ENCODE assay signal across 25 cellular contexts in the genomic region with DNA sequence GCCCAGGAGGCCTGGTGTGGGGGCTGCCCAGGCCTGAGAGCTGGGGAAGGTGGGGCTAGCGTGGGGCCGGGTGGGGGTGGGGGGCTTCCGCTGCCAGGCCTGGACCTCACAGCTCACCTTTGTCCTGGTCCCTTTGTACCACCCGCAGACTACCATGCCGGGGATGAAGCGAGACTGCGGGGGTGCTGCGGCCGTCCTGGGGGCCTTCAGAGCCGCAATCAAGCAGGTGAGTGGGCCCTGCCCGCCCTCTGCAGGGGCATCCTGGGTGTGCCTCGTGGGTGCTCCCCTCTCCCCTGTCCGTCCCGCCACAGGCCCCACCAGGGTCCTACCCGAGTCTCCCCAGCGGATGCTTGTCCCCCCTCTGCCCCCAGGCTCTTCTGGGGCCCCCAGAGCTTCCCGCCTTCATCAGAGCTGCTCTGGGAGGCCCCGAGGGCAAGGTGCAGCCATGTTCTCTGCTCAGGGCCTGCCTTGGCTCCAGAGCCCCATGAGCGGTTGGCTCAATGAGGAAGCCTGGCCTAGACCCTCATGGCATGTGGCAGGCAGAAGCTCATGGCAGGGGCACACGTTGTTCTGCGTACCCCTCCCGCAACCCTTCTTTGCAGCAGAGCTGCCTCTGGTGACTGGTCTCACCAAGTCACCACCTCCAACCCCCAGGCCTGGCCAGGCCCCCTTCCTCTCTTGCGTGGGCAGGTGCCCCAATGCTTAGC. TPM values are rescaled to one million over a fixed set of nuclear protein-coding genes. Genes with fewer than 3 reads are reported as not detected.
DNase-seq lines count a peak whose midpoint lies in the region; ATAC-seq and TF ChIP-seq lines count a peak whose summit lies in the region.
"Had no signal": no experiment of that assay in that cellular context is flagged by ENCODE, and none has a peak within 500 bp of the region (broad histone marks: within the 10 kb centered on the region; RNA-seq: fewer than 3 reads in every experiment).

No MANE protein-coding gene starts in this region.

- no peak overlapping the region for H3K4me3 Mint-ChIP-seq in activated naive CD8-positive, alpha-beta T cell treated with anti-CD3 and anti-CD28 coated beads, Interleukin-2, amount 10 ng/mL, durations not matched to agents 7 days and 5 days
- no peak overlapping the region for H3K4me3 Mint-ChIP-seq in activated naive CD8-positive, alpha-beta T cell treated with anti-CD3 and anti-CD28 coated beads, Interleukin-2, amount 50 U/mL, for 24 hours
- H3K4me3 Mint-ChIP-seq: CD8-positive, alpha-beta T cell; natural killer cell treated with Interleukin-12 subunit alpha and Interleukin-12 subunit beta and Interleukin-15 and Interleukin-18, amount 100 ng/mL, for 72 hours had no signal

- no peaks in the 10 kb centered on the region for H3K27me3 ChIP-seq in dorsolateral prefrontal cortex
- no peaks in the 10 kb centered on the region for H3K27me3 ChIP-seq in transverse colon
- H3K27me3 ChIP-seq: body of pancreas, hepatocyte, SJSA1 had no signal

- no peak overlapping the region for H3K27ac Mint-ChIP-seq in activated naive CD8-positive, alpha-beta T cell treated with anti-CD3 and anti-CD28 coated beads, Interleukin-2, amount 10 ng/mL, durations not matched to agents 7 days and 5 days
- H3K27ac Mint-ChIP-seq in activated naive CD8-positive, alpha-beta T cell treated with anti-CD3 and anti-CD28 coated beads, Interleukin-2, amount 50 U/mL, for 24 hours, result no peak overlapping the region
- H3K27ac Mint-ChIP-seq: activated naive CD4-positive, alpha-beta T cell treated with anti-CD3 and anti-CD28 coated beads, Interleukin-2, amount 50 U/mL, for 72 hours; CD8-positive, alpha-beta T cell; natural killer cell treated with Interleukin-12 subunit alpha and Interleukin-12 subunit beta and Interleukin-15 and Interleukin-18, amount 100 ng/mL, for 72 hours had no signal

- H3K4me1 ChIP-seq in transverse colon, result no peaks in the 10 kb centered on the region
- H3K4me1 ChIP-seq: body of pancreas, psoas muscle, SJSA1 had no signal

- peaks cover 0 to 16% (median 4%) of the 10 kb centered on the region in 4 donors for H3K36me3 ChIP-seq in transverse colon

- no peak for TF ChIP-seq POLR2A in transverse colon (IDR thresholded peaks at IDR 0.05)

- TF ChIP-seq EP300 in transverse colon (IDR thresholded peaks at IDR 0.05; ENCODE audit: low read depth), result no peak

- in situ Hi-C loops in transverse colon (cut with MboI; ENCODE audit: low pct_ligation_motif_present in 1 of 4, low pct_unique_long_range_greater_than_20kb in 1 of 4, low sequenced_read_pairs in 3 of 4), result no loop called here

- no peak overlapping the region for H3K4me3 ChIP-seq in dorsolateral prefrontal cortex
- no peak overlapping the region for H3K4me3 ChIP-seq in transverse colon
- H3K4me3 ChIP-seq: body of pancreas, coronary artery, hepatocyte, psoas muscle, SJSA1, thoracic aorta had no signal

- 95% methylated on average over 23 of the region's 23 CpGs; no CpG with 5 or more reads in 1 of the 2 donors for WGBS in transverse colon (ENCODE audit: low coverage in 1 of 2), 2 donors

- H3K9me3 ChIP-seq in transverse colon, result no peaks in the 10 kb centered on the region
- H3K9me3 ChIP-seq: body of pancreas, psoas muscle, SJSA1, thoracic aorta had no signal

- H3K4me1 Mint-ChIP-seq in activated naive CD8-positive, alpha-beta T cell treated with anti-CD3 and anti-CD28 coated beads, Interleukin-2, amount 10 ng/mL, durations not matched to agents 7 days and 5 days, result peaks cover 2% of the 10 kb centered on the region
- no peaks in the 10 kb centered on the region for H3K4me1 Mint-ChIP-seq in activated naive CD8-positive, alpha-beta T cell treated with anti-CD3 and anti-CD28 coated beads, Interleukin-2, amount 50 U/mL, for 24 hours

- H3K27me3 Mint-ChIP-seq in activated naive CD8-positive, alpha-beta T cell treated with anti-CD3 and anti-CD28 coated beads, Interleukin-2, amount 10 ng/mL, durations not matched to agents 7 days and 5 days, result no peaks in the 10 kb centered on the region
- no peaks in the 10 kb centered on the region for H3K27me3 Mint-ChIP-seq in activated naive CD8-positive, alpha-beta T cell treated with anti-CD3 and anti-CD28 coated beads, Interleukin-2, amount 50 U/mL, for 24 hours
- H3K27me3 Mint-ChIP-seq: natural killer cell treated with Interleukin-12 subunit alpha and Interleukin-12 subunit beta and Interleukin-15 and Interleukin-18, amount 100 ng/mL, for 72 hours had no signal

- no peaks in the 10 kb centered on the region for H3K9me3 Mint-ChIP-seq in activated naive CD8-positive, alpha-beta T cell treated with anti-CD3 and anti-CD28 coated beads, Interleukin-2, amount 10 ng/mL, durations not matched to agents 7 days and 5 days
- no peaks in the 10 kb centered on the region for H3K9me3 Mint-ChIP-seq in activated naive CD8-positive, alpha-beta T cell treated with anti-CD3 and anti-CD28 coated beads, Interleukin-2, amount 50 U/mL, for 24 hours
- H3K9me3 Mint-ChIP-seq: activated naive CD4-positive, alpha-beta T cell treated with anti-CD3 and anti-CD28 coated beads, Interleukin-2, amount 50 U/mL, for 72 hours; CD8-positive, alpha-beta T cell; natural killer cell treated with Interleukin-12 subunit alpha and Interleukin-12 subunit beta and Interleukin-15 and Interleukin-18, amount 100 ng/mL, for 72 hours had no signal

- peaks cover 8% of the 10 kb centered on the region for H3K36me3 Mint-ChIP-seq in activated naive CD8-positive, alpha-beta T cell treated with anti-CD3 and anti-CD28 coated beads, Interleukin-2, amount 10 ng/mL, durations not matched to agents 7 days and 5 days
- H3K36me3 Mint-ChIP-seq in activated naive CD8-positive, alpha-beta T cell treated with anti-CD3 and anti-CD28 coated beads, Interleukin-2, amount 50 U/mL, for 24 hours (ENCODE audit: low read depth), result peaks cover 12% of the 10 kb centered on the region
- H3K36me3 Mint-ChIP-seq: natural killer cell treated with Interleukin-12 subunit alpha and Interleukin-12 subunit beta and Interleukin-15 and Interleukin-18, amount 100 ng/mL, for 72 hours had no signal

- POLR2A ChIA-PET in activated naive CD8-positive, alpha-beta T cell treated with anti-CD3 and anti-CD28 coated beads, Interleukin-2, amount 10 ng/mL, durations not matched to agents 7 days and 5 days (lab: Charles Lee), result interaction anchor here (0.6 kb wide), 1 partner anchor 132 kb away, joined by 3 read pairs; no protein-coding TSS in a partner anchor

- intact Hi-C loops in dorsolateral prefrontal cortex (cut with DNase I) (no loop called here), transverse colon (cut with DNase I; ENCODE audit: low total_unique reads) (no loop called here)

- H3K27ac ChIP-seq in dorsolateral prefrontal cortex (no peak overlapping the region), transverse colon (no peak overlapping the region)
- H3K27ac ChIP-seq: body of pancreas, coronary artery, hepatocyte, psoas muscle, SJSA1, thoracic aorta had no signal

- ATAC-seq in activated naive CD8-positive, alpha-beta T cell treated with anti-CD3 and anti-CD28 coated beads, Interleukin-2, amount 10 ng/mL, durations not matched to agents 7 days and 5 days (ENCODE audit: low read depth), result peak; percentile 20
- ATAC-seq in activated naive CD8-positive, alpha-beta T cell treated with anti-CD3 and anti-CD28 coated beads, Interleukin-2, amount 50 U/mL, for 24 hours, result no peak
- no peak for ATAC-seq in HG03565 (IDR thresholded peaks at IDR 0.05; ENCODE audit: unreplicated experiment)
- ATAC-seq in GM21528 (IDR thresholded peaks at IDR 0.05; ENCODE audit: low FRiP score, unreplicated experiment), result no peak
- ATAC-seq: activated naive CD4-positive, alpha-beta T cell treated with anti-CD3 and anti-CD28 coated beads, Interleukin-2, amount 50 U/mL, for 72 hours; body of pancreas; CD8-positive, alpha-beta T cell; natural killer cell treated with Interleukin-12 subunit alpha and Interleukin-12 subunit beta and Interleukin-15 and Interleukin-18, amount 100 ng/mL, for 72 hours; psoas muscle had no signal

- no peak for TF ChIP-seq CTCF in dorsolateral prefrontal cortex (IDR thresholded peaks at IDR 0.05 in 54 of 56, conservative IDR thresholded peaks at IDR 0.05 in 2 of 56; ENCODE audit: low read depth in 1 of 56, partially characterized antibody in 56 of 56)
- TF ChIP-seq CTCF in transverse colon (IDR thresholded peaks at IDR 0.05), result no peak

- no peak for DNase-seq in activated naive CD8-positive, alpha-beta T cell treated with anti-CD3 and anti-CD28 coated beads, Interleukin-2, amount 10 ng/mL, durations not matched to agents 7 days and 5 days
- DNase-seq in activated naive CD8-positive, alpha-beta T cell treated with anti-CD3 and anti-CD28 coated beads, Interleukin-2, amount 50 U/mL, for 24 hours, result no peak
- DNase-seq in dorsolateral prefrontal cortex, result peak in 6 of 10 donors; percentile 1 to 33 (median 14)
- DNase-seq in mesenteric fat pad (ENCODE audit: low spot score), result peak; percentile 75
- DNase-seq in transverse colon, result peak; percentile 4
- no peak for DNase-seq in GM19240 (ENCODE audit: insufficient read length, low spot score)
- DNase-seq: activated CD4-positive, CD25-positive, alpha-beta regulatory T cell; DMS79; mesendoderm; MM.1S; NCI-H1436 treated with DMSO at 0.1 percent for 48 hours; NCI-H2171 treated with DMSO at 0.1 percent for 48 hours; NCI-H774; OCI-M1 had no signal

RNA-seq across cellular contexts. Expression of a gene that starts 14.5 kb away (rescaled TPM):
- 10 to 100 TPM; 37.8 to 41.3 TPM for total RNA-seq in activated naive CD8-positive, alpha-beta T cell treated with anti-CD3 and anti-CD28 coated beads, Interleukin-2, amount 10 ng/mL, durations not matched to agents 7 days and 5 days
- 10 to 100 TPM; 15.1 to 48.4 (median 25.2) TPM for total RNA-seq in dorsolateral prefrontal cortex
- total RNA-seq in mesenteric fat pad, result 42.3 TPM
- total RNA-seq in transverse colon, result 100 to 1,000 TPM in 1 of 4 donors, 10 to 100 TPM in 3; 33.3 to 109 (median 66.9) TPM

RNA-seq across cellular contexts. Expression of a gene that starts 56.0 kb away (rescaled TPM):
- total RNA-seq in activated naive CD8-positive, alpha-beta T cell treated with anti-CD3 and anti-CD28 coated beads, Interleukin-2, amount 10 ng/mL, durations not matched to agents 7 days and 5 days, result 100 to 1,000 TPM; 190 to 195 TPM
- total RNA-seq in dorsolateral prefrontal cortex (100 to 1,000 TPM in 10 of 120 experiments, 10 to 100 TPM in 110; 54.5 to 110 (median 84.5) TPM), mesenteric fat pad (44.9 TPM), transverse colon (100 to 1,000 TPM in 1 of 4 donors, 10 to 100 TPM in 3; 52.3 to 146 (median 77.0) TPM)

Comparison
In these comparisons a context has a peak if more than half of its experiments do, and no peak if none do; other contexts are left out.
1. DNase-seq: peak in dorsolateral prefrontal cortex (6 of 10), mesenteric fat pad (single experiment) and transverse colon (single experiment); none in activated naive CD8-positive, alpha-beta T cell treated with anti-CD3 and anti-CD28 coated beads, Interleukin-2, amount 10 ng/mL, durations not matched to agents 7 days and 5 days (single experiment), activated naive CD8-positive, alpha-beta T cell treated with anti-CD3 and anti-CD28 coated beads, Interleukin-2, amount 50 U/mL, for 24 hours (single experiment) and GM19240 (single experiment).